Comparison of ENCODE assay signal across 7 cellular contexts in the genomic region with DNA sequence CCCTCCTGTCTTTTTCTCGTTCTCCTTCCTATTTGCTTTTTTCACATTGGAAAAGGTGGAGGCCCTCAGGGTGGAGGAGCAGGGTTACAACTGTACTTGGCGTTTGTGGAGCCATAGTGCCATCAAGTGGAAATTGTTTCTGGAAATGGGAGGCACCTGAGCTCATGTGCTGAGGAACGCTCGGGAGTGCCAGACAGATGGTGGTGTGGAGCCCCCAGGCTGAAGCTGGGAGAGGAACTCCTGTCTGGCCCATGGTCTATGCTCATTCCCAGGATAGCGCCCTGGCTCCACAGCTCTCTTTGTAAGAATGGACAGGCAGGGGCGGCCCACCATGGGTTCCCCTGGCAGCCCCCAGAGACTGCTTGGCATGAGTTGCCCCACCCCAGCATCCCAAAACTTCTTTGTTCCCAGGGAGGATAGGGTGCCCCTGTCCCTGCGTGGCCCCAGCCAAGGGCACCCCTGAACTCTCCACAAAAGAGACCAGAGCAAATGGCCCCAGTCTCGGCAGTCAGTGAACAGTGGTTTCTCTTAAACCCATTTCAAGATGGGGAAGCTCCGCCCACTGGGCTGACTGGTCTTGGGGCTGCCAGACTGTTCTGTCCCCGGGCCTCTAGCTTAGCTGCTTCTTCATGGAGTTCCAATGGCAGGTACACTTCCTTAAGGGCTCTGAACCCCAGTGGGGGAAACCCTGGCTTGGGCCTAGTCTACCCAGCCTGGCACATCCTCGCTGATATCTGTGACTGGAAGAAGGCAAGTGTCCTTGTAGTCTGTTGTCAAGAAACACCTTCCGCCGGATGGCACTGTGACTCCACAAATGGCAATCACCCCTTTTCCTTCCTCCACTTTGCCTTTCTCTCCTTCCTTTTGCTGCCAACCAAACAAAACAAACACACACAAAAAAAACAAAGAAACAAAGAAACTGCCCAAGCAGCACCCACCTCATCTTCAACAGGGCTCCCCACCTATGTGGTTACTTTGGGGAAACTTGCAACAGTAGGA.
DNase-seq lines count a peak whose midpoint lies in the region; TF ChIP-seq lines count a peak whose summit lies in the region.

No MANE protein-coding gene starts in this region.

- H3K9me2 ChIP-seq in MM.1S (replicated peaks; ENCODE audit: insufficient read depth, low read length): no peaks in the 10 kb centered on the region

- H3K27ac Mint-ChIP-seq in chondrocyte (ENCODE audit: unreplicated experiment): no peak overlapping the region
- no peak overlapping the region for H3K27ac Mint-ChIP-seq in neural progenitor cell

- 68 to 73% methylated on average over 10 to 13 of the region's 13 CpGs for WGBS in tibial nerve, 2 donors

- H3K79me2 ChIP-seq in MM.1S (ENCODE audit: low read length): no peaks in the 10 kb centered on the region
- H3K79me2 ChIP-seq in neural progenitor cell (ENCODE audit: low read depth): no peaks in the 10 kb centered on the region

- DNase-seq in GDM1 (lab: John Stamatoyannopoulos, UW) (peak; percentile 9), MM.1S (peak; percentile 45), chondrocyte (ENCODE audit: low spot score) (peak; percentile 55), neural progenitor cell (ENCODE audit: low spot score) (peak; percentile 59), DMS153 treated with DMSO at 0.1 percent for 48 hours (lab: John Stamatoyannopoulos, UW; ENCODE audit: unreplicated experiment) (no peak), NCI-H1105 (lab: John Stamatoyannopoulos, UW) (no peak), tibial nerve (ENCODE audit: low spot score in 2 of 2) (no peak)

- peaks cover 6% of the 10 kb centered on the region for H3K9me3 Mint-ChIP-seq in chondrocyte (ENCODE audit: low read depth)
- peaks cover 13% of the 10 kb centered on the region for H3K9me3 Mint-ChIP-seq in neural progenitor cell

- no peaks in the 10 kb centered on the region for H3K27me3 ChIP-seq in MM.1S (replicated peaks; ENCODE audit: insufficient read depth, low read length)
- no peaks in the 10 kb centered on the region for H3K27me3 ChIP-seq in neural progenitor cell
- no peaks in the 10 kb centered on the region for H3K27me3 ChIP-seq in tibial nerve

- no peak overlapping the region; the same call in 1 of the 2 replicates for H3K4me2 ChIP-seq in MM.1S (ENCODE audit: low read depth, low read length)
- no peak overlapping the region for H3K4me2 ChIP-seq in neural progenitor cell

- H3K27me3 Mint-ChIP-seq in chondrocyte (ENCODE audit: low read depth): no peaks in the 10 kb centered on the region
- peaks cover 7% of the 10 kb centered on the region for H3K27me3 Mint-ChIP-seq in neural progenitor cell (ENCODE audit: insufficient read depth, low read depth)

- H3K4me3 ChIP-seq in MM.1S (ENCODE audit: low read length) (no peak overlapping the region), neural progenitor cell (no peak overlapping the region), tibial nerve (no peak overlapping the region)

- TF ChIP-seq EP300 in tibial nerve (IDR thresholded peaks at IDR 0.05): no peak

- no peak overlapping the region for H2AFZ ChIP-seq in MM.1S (ENCODE audit: low read length)
- H2AFZ ChIP-seq in neural progenitor cell (replicated peaks): no peak overlapping the region

- H3K4me3 Mint-ChIP-seq in chondrocyte (ENCODE audit: unreplicated experiment) (no peak overlapping the region), neural progenitor cell (no peak overlapping the region)

- no peak for TF ChIP-seq CTCF in MM.1S (IDR thresholded peaks at IDR 0.05; ENCODE audit: low read length)
- no peak for TF ChIP-seq CTCF in chondrocyte (IDR thresholded peaks at IDR 0.05)
- peak; percentile 36 for TF ChIP-seq CTCF in neural progenitor cell (IDR thresholded peaks at IDR 0.05)
- peak in 2 of 5 experiments; percentile 26 to 46 for TF ChIP-seq CTCF in tibial nerve (IDR thresholded peaks at IDR 0.05)

- no peak for TF ChIP-seq POLR2A in tibial nerve (IDR thresholded peaks at IDR 0.05)

- H4K20me1 ChIP-seq in MM.1S (ENCODE audit: insufficient read depth, low read length) (no peaks in the 10 kb centered on the region), neural progenitor cell (ENCODE audit: low read depth) (no peaks in the 10 kb centered on the region)

- H3K9ac ChIP-seq in MM.1S (ENCODE audit: low read length): no peak overlapping the region
- no peak overlapping the region for H3K9ac ChIP-seq in neural progenitor cell

- H3K9me3 ChIP-seq in MM.1S (replicated peaks; ENCODE audit: insufficient read depth, low read length) (no peaks in the 10 kb centered on the region), neural progenitor cell (ENCODE audit: low read depth) (no peaks in the 10 kb centered on the region), tibial nerve (no peaks in the 10 kb centered on the region)

- H3K4me1 ChIP-seq in MM.1S (ENCODE audit: low read length): peaks cover 17% of the 10 kb centered on the region
- H3K4me1 ChIP-seq in neural progenitor cell: peaks cover 9% of the 10 kb centered on the region
- peaks cover 0 to 59% (median 12%) of the 10 kb centered on the region in 4 donors for H3K4me1 ChIP-seq in tibial nerve

- H3F3A ChIP-seq in MM.1S (ENCODE audit: insufficient read depth, low read length): no peaks in the 10 kb centered on the region
- peaks cover 9% of the 10 kb centered on the region for H3F3A ChIP-seq in neural progenitor cell (ENCODE audit: low read depth)

- peak overlapping the region; percentile 6; the same call in 1 of the 2 replicates for H3K27ac ChIP-seq in MM.1S (ENCODE audit: low read length)
- H3K27ac ChIP-seq in neural progenitor cell: no peak overlapping the region
- H3K27ac ChIP-seq in tibial nerve: peak overlapping the region in 2 of 4 donors; percentile 37 to 81

- H3K4me1 Mint-ChIP-seq in chondrocyte (ENCODE audit: low read depth) (no peaks in the 10 kb centered on the region), neural progenitor cell (peaks cover 4% of the 10 kb centered on the region)

- H3K36me3 Mint-ChIP-seq in chondrocyte (ENCODE audit: low read depth): peaks cover 3% of the 10 kb centered on the region
- H3K36me3 Mint-ChIP-seq in neural progenitor cell: peaks cover 19% of the 10 kb centered on the region

- H3K36me3 ChIP-seq in MM.1S (replicated peaks; ENCODE audit: insufficient read depth, low read length) (no peaks in the 10 kb centered on the region), neural progenitor cell (no peaks in the 10 kb centered on the region), tibial nerve (no peaks in the 10 kb centered on the region)

Comparison
In these comparisons a context has a peak if more than half of its experiments do, and no peak if none do; other contexts are left out.
1. DNase-seq: peak in GDM1 (single experiment), MM.1S (single experiment), chondrocyte (single experiment) and neural progenitor cell (single experiment); none in DMS153 treated with DMSO at 0.1 percent for 48 hours (single experiment), NCI-H1105 (single experiment) and tibial nerve (0 of 2).